In genomic region chr6:47924001-47924400, GRCh38 we compare ENCODE assay signal across 24 cellular contexts.
DNase-seq lines count a peak whose midpoint lies in the region; ATAC-seq, FAIRE-seq and TF ChIP-seq lines count a peak whose summit lies in the region.
"Had no signal": no experiment of that assay in that cellular context is flagged by ENCODE, and none has a peak within 500 bp of the region (broad histone marks: within the 10 kb centered on the region; RNA-seq: fewer than 3 reads in every experiment).

No MANE protein-coding gene starts in this region.

- no peaks in the 10 kb centered on the region for H3K27me3 Mint-ChIP-seq in GM23338 (ENCODE audit: insufficient read depth, low read depth, poor library complexity)
- peaks cover 7% of the 10 kb centered on the region for H3K27me3 Mint-ChIP-seq in neural progenitor cell (ENCODE audit: insufficient read depth, low read depth)
- H3K27me3 Mint-ChIP-seq: B cell; CD4-positive, alpha-beta T cell; CD8-positive, alpha-beta memory T cell had no signal

- H2AFZ ChIP-seq in GM23338: no peak overlapping the region
- no peak overlapping the region for H2AFZ ChIP-seq in neural progenitor cell (replicated peaks)

- no peaks in the 10 kb centered on the region for H3K79me2 ChIP-seq in GM23338 (replicated peaks; ENCODE audit: insufficient read depth)
- no peaks in the 10 kb centered on the region for H3K79me2 ChIP-seq in neural progenitor cell (ENCODE audit: low read depth)

- H3K9me2 ChIP-seq in GM23338 (ENCODE audit: insufficient read depth): no peaks in the 10 kb centered on the region

- H3K36me3 ChIP-seq in GM23338 (ENCODE audit: insufficient read depth) (no peaks in the 10 kb centered on the region), bronchial epithelial cell (ENCODE audit: control insufficient read depth, insufficient read depth, low read length) (no peaks in the 10 kb centered on the region), neural progenitor cell (no peaks in the 10 kb centered on the region)
- H3K36me3 ChIP-seq: BLaER1, HAP-1 had no signal

- H3K4me1 Mint-ChIP-seq in GM23338 (peaks cover 9% of the 10 kb centered on the region), neural progenitor cell (peaks cover 20% of the 10 kb centered on the region)
- H3K4me1 Mint-ChIP-seq: B cell; CD14-positive monocyte; CD8-positive, alpha-beta memory T cell had no signal

- no peaks in the 10 kb centered on the region for H3K27me3 ChIP-seq in GM23338 (ENCODE audit: insufficient read depth)
- no peaks in the 10 kb centered on the region for H3K27me3 ChIP-seq in bronchial epithelial cell (ENCODE audit: control insufficient read depth, insufficient read depth, low read length)
- H3K27me3 ChIP-seq in neural progenitor cell: no peaks in the 10 kb centered on the region
- H3K27me3 ChIP-seq: BLaER1 had no signal

- intact Hi-C loops in posterior cingulate gyrus (cut with DNase I): no loop called here

- peak; percentile 23 for FAIRE-seq in bronchial epithelial cell (lab: Jason Lieb, UNC)
- FAIRE-seq: A204.1, GM12891, GM18507, H54 had no signal

- H3K9me3 ChIP-seq in neural progenitor cell (ENCODE audit: low read depth): no peaks in the 10 kb centered on the region
- H3K9me3 ChIP-seq: BLaER1, HAP-1 had no signal

- H3K27ac Mint-ChIP-seq in GM23338: peak overlapping the region; percentile 33; the same call in 1 of the 2 replicates
- no peak overlapping the region for H3K27ac Mint-ChIP-seq in neural progenitor cell
- H3K27ac Mint-ChIP-seq: B cell; CD14-positive monocyte; CD4-positive, alpha-beta T cell; CD8-positive, alpha-beta memory T cell; HFFc6 had no signal

- no peaks in the 10 kb centered on the region for H4K20me1 ChIP-seq in GM23338 (replicated peaks; ENCODE audit: insufficient read depth)
- peaks cover 3% of the 10 kb centered on the region for H4K20me1 ChIP-seq in neural progenitor cell (ENCODE audit: low read depth)
- H4K20me1 ChIP-seq: BLaER1 had no signal

- H3K36me3 Mint-ChIP-seq in GM23338 (ENCODE audit: low read depth): no peaks in the 10 kb centered on the region
- no peaks in the 10 kb centered on the region for H3K36me3 Mint-ChIP-seq in neural progenitor cell
- H3K36me3 Mint-ChIP-seq: CD14-positive monocyte; CD8-positive, alpha-beta memory T cell had no signal

- H3K4me3 ChIP-seq in GM23338 (no peak overlapping the region), bronchial epithelial cell (ENCODE audit: low read depth, low read length) (no peak overlapping the region), neural progenitor cell (no peak overlapping the region)
- H3K4me3 ChIP-seq: BLaER1, HAP-1 had no signal

- ATAC-seq in GM23338 (no peak), HG03196 (IDR thresholded peaks at IDR 0.05; ENCODE audit: unreplicated experiment) (no peak)
- no peak for ATAC-seq in activated CD4-positive, CD25-positive, alpha-beta regulatory T cell treated with anti-CD3 and anti-CD28 coated beads, Interleukin-2, amount 50 U/mL, for 24 hours

- H3K4me3 Mint-ChIP-seq in GM23338: no peak overlapping the region
- no peak overlapping the region for H3K4me3 Mint-ChIP-seq in neural progenitor cell
- H3K4me3 Mint-ChIP-seq: B cell; CD14-positive monocyte; CD4-positive, alpha-beta T cell; CD8-positive, alpha-beta memory T cell; HFFc6 had no signal

- no peak overlapping the region for H3K4me2 ChIP-seq in GM23338
- H3K4me2 ChIP-seq in neural progenitor cell: peak overlapping the region; percentile 2
- H3K4me2 ChIP-seq: BLaER1 had no signal

- H3K4me1 ChIP-seq in GM23338 (ENCODE audit: insufficient read depth) (0 out of 2 replicates have a peak, but pooled peaks cover 3% of the 10 kb centered on the region), neural progenitor cell (peaks cover 35% of the 10 kb centered on the region)
- H3K4me1 ChIP-seq: BLaER1, HAP-1 had no signal

- H3K9me3 Mint-ChIP-seq in GM23338 (no peaks in the 10 kb centered on the region), neural progenitor cell (no peaks in the 10 kb centered on the region)
- H3K9me3 Mint-ChIP-seq: CD4-positive, alpha-beta T cell had no signal

- TF ChIP-seq CTCF in GM23338 (conservative IDR thresholded peaks at IDR 0.05; ENCODE audit: low read depth in 2 of 2) (no peak), bronchial epithelial cell (IDR thresholded peaks at IDR 0.05; ENCODE audit: insufficient read depth, low read length, severe bottlenecking) (no peak), neural progenitor cell (IDR thresholded peaks at IDR 0.05) (no peak)

- H3K9ac ChIP-seq in neural progenitor cell: no peak overlapping the region
- H3K9ac ChIP-seq: BLaER1 had no signal

- DNase-seq in GM23338 (ENCODE audit: low spot score): no peak
- no peak for DNase-seq in bronchial epithelial cell (ENCODE audit: low read depth)
- DNase-seq in neural progenitor cell (ENCODE audit: low spot score): no peak
- peak in 7 of 10 donors; percentile 11 to 89 (median 37) for DNase-seq in posterior cingulate gyrus
- DNase-seq in activated naive CD4-positive, alpha-beta T cell treated with Interleukin-2 at 50 U/mL for 16 hours: no peak
- DNase-seq: Calu3; CD4-positive, alpha-beta T cell; CD8-positive, alpha-beta memory T cell; DMS53; DMS79 treated with DMSO at 0.1 percent for 48 hours; GF-D8; GOT3; HFFc6 had no signal

- H3K27ac ChIP-seq in GM23338 (ENCODE audit: low read depth): no peak overlapping the region
- H3K27ac ChIP-seq in neural progenitor cell: no peak overlapping the region
- H3K27ac ChIP-seq: 22Rv1, BLaER1 had no signal

- H3F3A ChIP-seq in GM23338 (replicated peaks; ENCODE audit: low read depth): no peaks in the 10 kb centered on the region
- peaks cover 13% of the 10 kb centered on the region for H3F3A ChIP-seq in neural progenitor cell (ENCODE audit: low read depth)

TF ChIP-seq in GM23338, 12 proteins besides CTCF, POLR2A, EP300 and RAD21:
- TF ChIP-seq EZH2 (IDR thresholded peaks at IDR 0.05; ENCODE audit: low read depth, unreplicated experiment): no peak
- no peak for TF ChIP-seq ZNF114 (CRISPR knock-in tag; IDR thresholded peaks at IDR 0.05)
- TF ChIP-seq ZNF331 (CRISPR knock-in tag; IDR thresholded peaks at IDR 0.05; ENCODE audit: low read depth): no peak

Comparison
In these comparisons a context has a peak if more than half of its experiments do, and no peak if none do; other contexts are left out.
1. DNase-seq: peak in posterior cingulate gyrus (7 of 10); none in GM23338 (single experiment), bronchial epithelial cell (single experiment), neural progenitor cell (single experiment) and activated naive CD4-positive, alpha-beta T cell treated with Interleukin-2 at 50 U/mL for 16 hours (single experiment).